In genomic region chr11:65279713-65280459, GRCh38 we compare ENCODE assay signal across 8 cellular contexts. TPM values are rescaled to one million over a fixed set of nuclear protein-coding genes. Genes with fewer than 3 reads are reported as not detected.
A peak's percentile ranks its signal among the peaks of the same experiment; 100 is the strongest.
DNase-seq lines count a peak whose midpoint lies in the region; ATAC-seq, FAIRE-seq and TF ChIP-seq lines count a peak whose summit lies in the region.

No MANE protein-coding gene starts in this region.

- no peak overlapping the region for H3K4me3 ChIP-seq in A549
- H3K4me3 ChIP-seq in IMR-90 (ENCODE audit: insufficient read depth, low read depth, low read length) = no peak overlapping the region
- H3K4me3 ChIP-seq in mesenchymal stem cell (ENCODE audit: insufficient read depth in 1 of 2, low read depth in 1 of 2, low read length in 2 of 2) = peak overlapping the region in 1 of 2 experiments; percentile 1
- no peak overlapping the region for H3K4me3 ChIP-seq in tibial nerve

- peak; percentile 81 to 84 for DNase-seq in A549 (ENCODE audit: low read depth in 1 of 2, low spot score in 1 of 2)
- DNase-seq in IMR-90 = peak; percentile 99
- peak; percentile 74 for DNase-seq in amniotic stem cell (lab: John Stamatoyannopoulos, UW)
- peak; percentile 98 for DNase-seq in mesenchymal stem cell
- no peak for DNase-seq in tibial nerve (ENCODE audit: low spot score in 2 of 2)

- peak overlapping the region; percentile 89; the same call in 1 of the 2 replicates for H2BK120ac ChIP-seq in IMR-90 (ENCODE audit: low read depth, low read length)
- H2BK120ac ChIP-seq in mesenchymal stem cell (ENCODE audit: low read depth, low read length) = no peak overlapping the region

- intact Hi-C loops in IMR-90 (cut with micrococcal nuclease) = no loop called here

- in situ Hi-C loops in IMR-90 (cut with MboI; ENCODE audit: low sequenced_read_pairs) = loop anchor here (5.0 kb wide), 1 partner anchor 37 kb away; no protein-coding TSS in a partner anchor

- H2BK5ac ChIP-seq in IMR-90 (ENCODE audit: low read depth, low read length, poor library complexity, severe bottlenecking) = peak overlapping the region; percentile 80
- no peak overlapping the region for H2BK5ac ChIP-seq in mesenchymal stem cell (ENCODE audit: low read depth, low read length, poor library complexity, severe bottlenecking)

- CTCF ChIA-PET in A549 (lab: Yijun Ruan, JAX) = interaction anchor here (1.0 to 78.3 kb wide), 3 partner anchors 1 to 229 kb away, joined by 3 to 3090 read pairs (median 3090); partner anchors contain the start of genes CDC42EP2, DPF2, POLA2 and TIGD3
- CTCF ChIA-PET in IMR-90 (lab: Yijun Ruan, JAX) = interaction anchor here (1.0 to 2.0 kb wide), 3 partner anchors 35 to 50 kb away, joined by 6 to 7 read pairs (median 6); no protein-coding TSS in a partner anchor

- H4K8ac ChIP-seq in IMR-90 (ENCODE audit: low read depth in 2 of 2, low read length in 2 of 2) (peak overlapping the region; percentile 65 to 74; a peak in 3 of 4 replicates), mesenchymal stem cell (ENCODE audit: low read length) (peak overlapping the region; percentile 67)

- no peaks in the 10 kb centered on the region for H3K27me3 ChIP-seq in IMR-90 (ENCODE audit: control insufficient read depth, insufficient read depth, low read length)
- H3K27me3 ChIP-seq in mesenchymal stem cell (ENCODE audit: control insufficient read depth in 1 of 2, insufficient read depth in 1 of 2, low read length in 2 of 2) = no peaks in the 10 kb centered on the region
- no peaks in the 10 kb centered on the region for H3K27me3 ChIP-seq in tibial nerve

- TF ChIP-seq CTCF in A549 (IDR thresholded peaks at IDR 0.05) = no peak
- no peak for TF ChIP-seq CTCF in IMR-90 (conservative IDR thresholded peaks at IDR 0.05; ENCODE audit: low read depth, low read length)
- TF ChIP-seq CTCF in tibial nerve (IDR thresholded peaks at IDR 0.05) = no peak

- H3K14ac ChIP-seq in IMR-90 (replicated peaks; ENCODE audit: low read depth, low read length) (peak overlapping the region; percentile 14), mesenchymal stem cell (ENCODE audit: low read length in 2 of 2) (no peak overlapping the region)

- TF ChIP-seq EP300 in A549 (IDR thresholded peaks at IDR 0.05) = peak in 1 of 2 experiments; percentile 27; a peak in 1 of 5 replicates
- no peak for TF ChIP-seq EP300 in tibial nerve (IDR thresholded peaks at IDR 0.05)

- FAIRE-seq in A549 (lab: Jason Lieb, UNC) = no peak

- H4K20me1 ChIP-seq in IMR-90 (ENCODE audit: insufficient read depth, low read length) = no peaks in the 10 kb centered on the region

- H3K4me2 ChIP-seq in A549 (peak overlapping the region; percentile 62), IMR-90 (ENCODE audit: low read depth, low read length) (peak overlapping the region; percentile 23; the same call in 1 of the 2 replicates), mesenchymal stem cell (ENCODE audit: low read length, poor library complexity, severe bottlenecking) (no peak overlapping the region)

- H2AFZ ChIP-seq in IMR-90 (replicated peaks; ENCODE audit: low read length, poor library complexity) (peak overlapping the region; percentile 6), mesenchymal stem cell (ENCODE audit: low read depth, low read length) (no peak overlapping the region)

- H3K23ac ChIP-seq in IMR-90 (ENCODE audit: low read depth, low read length) (no peak overlapping the region; the same call in 1 of the 2 replicates), mesenchymal stem cell (ENCODE audit: low read length in 2 of 2) (no peak overlapping the region)

- H3K18ac ChIP-seq in IMR-90 (ENCODE audit: low read depth, low read length) (peak overlapping the region; percentile 62; the same call in 1 of the 2 replicates), mesenchymal stem cell (ENCODE audit: low read depth in 1 of 2, low read length in 2 of 2) (no peak overlapping the region)

- H2BK15ac ChIP-seq in IMR-90 (ENCODE audit: low read depth, low read length) (peak overlapping the region; percentile 59), mesenchymal stem cell (ENCODE audit: low read depth, poor library complexity, severe bottlenecking) (no peak overlapping the region)

- peaks cover 54% of the 10 kb centered on the region for H3K4me1 ChIP-seq in A549
- H3K4me1 ChIP-seq in IMR-90 (ENCODE audit: control insufficient read depth, insufficient read depth, low read length) = peaks cover 23% of the 10 kb centered on the region
- peaks cover 12% of the 10 kb centered on the region for H3K4me1 ChIP-seq in mesenchymal stem cell (ENCODE audit: control insufficient read depth, insufficient read depth, low read depth, low read length)
- H3K4me1 ChIP-seq in tibial nerve = peaks cover 0 to 36% (median 13%) of the 10 kb centered on the region in 4 donors

- peak overlapping the region; percentile 93; the same call in 1 of the 2 replicates for H2BK20ac ChIP-seq in IMR-90 (ENCODE audit: low read depth, low read length)

- H2AK5ac ChIP-seq in IMR-90 (ENCODE audit: low read depth, low read length) (peak overlapping the region; percentile 53), mesenchymal stem cell (ENCODE audit: low read length, severe bottlenecking) (peak overlapping the region; percentile 45)

- peak overlapping the region; percentile 94 for H3K4ac ChIP-seq in IMR-90 (ENCODE audit: low read depth, low read length)
- H3K4ac ChIP-seq in mesenchymal stem cell (ENCODE audit: low read depth in 1 of 2, low read length in 2 of 2) = no peak overlapping the region

- TF ChIP-seq RAD21 in A549 (conservative IDR thresholded peaks at IDR 0.05 in 1 of 2, IDR thresholded peaks at IDR 0.05 in 1 of 2) (no peak), IMR-90 (IDR thresholded peaks at IDR 0.05; ENCODE audit: low read length) (peak; percentile 37; the same call in 1 of the 2 replicates)

- H3K9me1 ChIP-seq in IMR-90 (ENCODE audit: insufficient read depth, low read length) = peaks cover 15% of the 10 kb centered on the region

- H2BK12ac ChIP-seq in mesenchymal stem cell (ENCODE audit: low read length in 2 of 2) = no peak overlapping the region

- peak overlapping the region; percentile 54 to 63; a peak in 5 of 6 replicates for H3K27ac ChIP-seq in A549
- H3K27ac ChIP-seq in IMR-90 (ENCODE audit: insufficient read depth, low read length) = peak overlapping the region; percentile 41
- H3K27ac ChIP-seq in mesenchymal stem cell (ENCODE audit: low read length, poor library complexity, severe bottlenecking) = peak overlapping the region; percentile 93
- peak overlapping the region in 3 of 4 donors; percentile 28 to 78 (median 43) for H3K27ac ChIP-seq in tibial nerve

- peak overlapping the region; percentile 40 for H4K91ac ChIP-seq in IMR-90 (ENCODE audit: insufficient read depth, low read depth, low read length)
- H4K91ac ChIP-seq in mesenchymal stem cell (ENCODE audit: low read length) = no peak overlapping the region

- POLR2A ChIA-PET in A549 (lab: Yijun Ruan, JAX) (interaction anchor here (1.1 to 2.5 kb wide), 4 partner anchors 13 to 143 kb away, joined by 3 to 25 read pairs (median 4); partner anchors contain the start of genes CDC42EP2, DPF2 and NEAT1), IMR-90 (lab: Charles Lee; ENCODE audit: unreplicated experiment) (interaction anchor here (0.6 kb wide), 1 partner anchor 11 kb away, joined by 3 read pairs; no protein-coding TSS in a partner anchor)

- dilution Hi-C loops in IMR-90 (cut with HindIII; ENCODE audit: low sequenced_read_pairs, unreplicated experiment) = no loop called here

- H3K56ac ChIP-seq in IMR-90 (ENCODE audit: extremely low read depth, insufficient read depth, low read length) = peak overlapping the region; percentile 44

- H3K36me3 ChIP-seq in IMR-90 (ENCODE audit: control insufficient read depth, insufficient read depth, low read length) (peaks cover 16% of the 10 kb centered on the region), mesenchymal stem cell (ENCODE audit: control insufficient read depth in 1 of 2, insufficient read depth in 2 of 2, low read depth in 1 of 2, low read length in 2 of 2) (peaks cover 13 to 41% of the 10 kb centered on the region in 2 experiments), tibial nerve (peaks cover 0 to 40% (median 11%) of the 10 kb centered on the region in 3 donors)

- WGBS in A549 (ENCODE audit: missing lambda C conversion rate) = 6% methylated on average over 5 of the region's 5 CpGs
- no CpG with 5 or more reads among the region's 5 CpGs for WGBS in IMR-90 (ENCODE audit: extremely low coverage in 2 of 2, insufficient read length in 1 of 2), 2 experiments
- WGBS in mesenchymal stem cell = 0% methylated on average over 3 of the region's 5 CpGs
- WGBS in tibial nerve, 2 donors = 27 to 33% methylated on average over 5 of the region's 5 CpGs

- peaks cover 37 to 55% of the 10 kb centered on the region in 2 experiments for H3K79me1 ChIP-seq in IMR-90 (ENCODE audit: low read depth in 1 of 2, low read length in 2 of 2)
- H3K79me1 ChIP-seq in mesenchymal stem cell (replicated peaks; ENCODE audit: low read length, poor library complexity, severe bottlenecking) = peaks cover 8% of the 10 kb centered on the region

- H3K9ac ChIP-seq in IMR-90 (ENCODE audit: low read depth, low read length) (0 out of 2 replicates have a peak overlapping the region, but pooled peaks have one; percentile 20), mesenchymal stem cell (ENCODE audit: low read length) (peak overlapping the region; percentile 64)

- H3K9me3 ChIP-seq in A549 (no peaks in the 10 kb centered on the region), IMR-90 (ENCODE audit: control insufficient read depth, insufficient read depth, low read length) (no peaks in the 10 kb centered on the region), mesenchymal stem cell (ENCODE audit: control insufficient read depth, low read length) (no peaks in the 10 kb centered on the region), tibial nerve (no peaks in the 10 kb centered on the region)

- no peak for TF ChIP-seq POLR2A in A549 (IDR thresholded peaks at IDR 0.05; ENCODE audit: low read length)
- peak; percentile 54; the same call in 1 of the 2 replicates for TF ChIP-seq POLR2A in IMR-90 (IDR thresholded peaks at IDR 0.05; ENCODE audit: low read depth, low read length)
- TF ChIP-seq POLR2A in tibial nerve (IDR thresholded peaks at IDR 0.05) = no peak

- peak overlapping the region; percentile 30; the same call in 1 of the 2 replicates for H4K5ac ChIP-seq in IMR-90 (ENCODE audit: low read depth, low read length)

- no TSS peak for BruUV-seq in IMR-90 (replicated peaks; lab: Mats Ljungman, UMichigan)

- ATAC-seq in A549 (peak; percentile 73 to 76), IMR-90 (ENCODE audit: low read depth) (peak; percentile 33), GM19467 (IDR thresholded peaks at IDR 0.05; ENCODE audit: unreplicated experiment) (no peak), GM21529 (IDR thresholded peaks at IDR 0.05; ENCODE audit: unreplicated experiment) (no peak), HG02642 (IDR thresholded peaks at IDR 0.05; ENCODE audit: poor library complexity, unreplicated experiment) (no peak)

- no peak overlapping the region for H2AK9ac ChIP-seq in IMR-90 (replicated peaks; ENCODE audit: low read depth, low read length, poor library complexity)

RNA-seq across cellular contexts. Expression of gene POLA2, which starts 18.1 kb away (rescaled TPM):
- polyA plus RNA-seq in A549 (2011; rRNA removed) (52.3 and 55.6 TPM in 2 replicates), A549 (2017; fragmentation: RNase III; extraction: RNeasy Plus Mini Kit Qiagen cat#74134 plus additional on column Dnase treatment) (33.8 to 34.5 TPM (median 34.1 TPM) in 3 replicates), IMR-90 (2012; rRNA removed) (17.3 and 19.9 TPM in 2 replicates)
- 39.9 and 40.1 TPM in 2 replicates for polyA plus RNA-seq in A549 (2012; cell fraction: cytosol; rRNA removed)
- polyA plus RNA-seq in A549 (2012; cell fraction: nucleus; rRNA removed) = 57.3 and 71.4 TPM in 2 replicates
- polyA minus RNA-seq in A549 (2011; rRNA and poly(A)+ RNA removed) = 48.8 and 54.1 TPM in 2 replicates
- total RNA-seq in IMR-90 (2012; rRNA removed) (12.2 and 14.2 TPM in 2 replicates), tibial nerve (10 to 100 TPM in 2 of 4 donors, 1 to 10 TPM in 2; 3.5 to 13.5 (median 10.0) TPM)
- 7.9 and 20.1 TPM in 2 replicates for polyA plus RNA-seq in IMR-90 (2012; cell fraction: cytosol; rRNA removed)
- polyA plus RNA-seq in IMR-90 (2012; cell fraction: nucleus; rRNA removed; ENCODE audit: low replicate concordance) = 12.7 and 14.4 TPM in 2 replicates
- polyA plus RNA-seq in mesenchymal stem cell (2013, experiment 1 of 2) = 2.6 TPM
- polyA plus RNA-seq in mesenchymal stem cell (2013, experiment 2 of 2) = 3.4 TPM

RNA-seq across cellular contexts. Expression of gene CDC42EP2, which starts 34.8 kb away (rescaled TPM):
- 3.0 and 3.7 TPM in 2 replicates for polyA plus RNA-seq in A549 (2011; rRNA removed)
- 5.1 and 5.7 TPM in 2 replicates for polyA plus RNA-seq in A549 (2012; cell fraction: cytosol; rRNA removed)
- 8.7 and 14.7 TPM in 2 replicates for polyA plus RNA-seq in A549 (2012; cell fraction: nucleus; rRNA removed)
- 8.0 to 10.1 TPM (median 8.5 TPM) in 3 replicates for polyA plus RNA-seq in A549 (2017; fragmentation: RNase III; extraction: RNeasy Plus Mini Kit Qiagen cat#74134 plus additional on column Dnase treatment)
- 6.1 and 10.5 TPM in 2 replicates for polyA minus RNA-seq in A549 (2011; rRNA and poly(A)+ RNA removed)
- total RNA-seq in IMR-90 (2012; rRNA removed) = 5.2 and 5.3 TPM in 2 replicates
- polyA plus RNA-seq in IMR-90 (2012; rRNA removed) = 27.5 and 31.3 TPM in 2 replicates
- 21.0 and 67.9 TPM in 2 replicates for polyA plus RNA-seq in IMR-90 (2012; cell fraction: cytosol; rRNA removed)
- polyA plus RNA-seq in IMR-90 (2012; cell fraction: nucleus; rRNA removed; ENCODE audit: low replicate concordance) = 50.4 and 79.5 TPM in 2 replicates
- polyA plus RNA-seq in mesenchymal stem cell (2013, experiment 1 of 2) = 22.3 TPM
- polyA plus RNA-seq in mesenchymal stem cell (2013, experiment 2 of 2) = 21.3 TPM
- 10 to 100 TPM; 10.4 to 39.6 (median 24.9) TPM for total RNA-seq in tibial nerve

RNA-seq across cellular contexts. Expression of gene DPF2, which starts 53.8 kb away (rescaled TPM):
- polyA plus RNA-seq in A549 (2011; rRNA removed) (35.6 and 36.3 TPM in 2 replicates), A549 (2017; fragmentation: RNase III; extraction: RNeasy Plus Mini Kit Qiagen cat#74134 plus additional on column Dnase treatment) (34.8 to 39.8 TPM (median 35.7 TPM) in 3 replicates), IMR-90 (2012; rRNA removed) (54.3 and 62.5 TPM in 2 replicates)
- polyA plus RNA-seq in A549 (2012; cell fraction: cytosol; rRNA removed) = 41.8 and 42.1 TPM in 2 replicates
- polyA plus RNA-seq in A549 (2012; cell fraction: nucleus; rRNA removed) = 58.6 and 62.1 TPM in 2 replicates
- 45.4 and 46.9 TPM in 2 replicates for polyA minus RNA-seq in A549 (2011; rRNA and poly(A)+ RNA removed)
- total RNA-seq in IMR-90 (2012; rRNA removed) (37.2 and 42.8 TPM in 2 replicates), tibial nerve (10 to 100 TPM; 44.7 to 47.6 (median 46.2) TPM)
- 41.8 and 53.8 TPM in 2 replicates for polyA plus RNA-seq in IMR-90 (2012; cell fraction: cytosol; rRNA removed)
- polyA plus RNA-seq in IMR-90 (2012; cell fraction: nucleus; rRNA removed; ENCODE audit: low replicate concordance) = 72.6 and 78.3 TPM in 2 replicates
- 52.4 TPM for polyA plus RNA-seq in mesenchymal stem cell (2013, experiment 1 of 2)
- polyA plus RNA-seq in mesenchymal stem cell (2013, experiment 2 of 2) = 46.0 TPM

Comparison
In these comparisons a context has a peak if more than half of its experiments do, and no peak if none do; other contexts are left out.
1. ATAC-seq: peak in A549 (2 of 2) and IMR-90 (single experiment); none in GM19467 (single experiment), GM21529 (single experiment) and HG02642 (single experiment).
2. DNase-seq: peak in A549 (2 of 2), IMR-90 (single experiment), amniotic stem cell (single experiment) and mesenchymal stem cell (single experiment); none in tibial nerve (0 of 2).
3. H3K27ac ChIP-seq: peak in every context shown above with its lines; median percentile 93 in mesenchymal stem cell; 58 in A549; 43 in tibial nerve; 41 in IMR-90.